In genomic region chr1:19610282-19610978, GRCh38 we compare ENCODE assay signal across 2 cellular contexts.
A peak's percentile ranks its signal among the peaks of the same experiment; 100 is the strongest.
TF ChIP-seq lines count a peak whose summit lies in the region.

No MANE protein-coding gene starts in this region.

TF ChIP-seq in IMR-90, 13 proteins besides CTCF, POLR2A, EP300 and RAD21:
- no peak for TF ChIP-seq MAFK (IDR thresholded peaks at IDR 0.05; ENCODE audit: low read depth, low read length)
- TF ChIP-seq SMC3 (IDR thresholded peaks at IDR 0.05; ENCODE audit: low read depth, low read length) = no peak
- no peak for TF ChIP-seq RFX5 (IDR thresholded peaks at IDR 0.05; ENCODE audit: low read depth, low read length)
- TF ChIP-seq MXI1 (IDR thresholded peaks at IDR 0.05; ENCODE audit: borderline replicate concordance, low read depth, low read length) = no peak
- TF ChIP-seq ELK1 (IDR thresholded peaks at IDR 0.05; ENCODE audit: borderline replicate concordance, low read depth, low read length) = no peak
- no peak for TF ChIP-seq USF2 (IDR thresholded peaks at IDR 0.05; ENCODE audit: low read depth, low read length)
- no peak for TF ChIP-seq RCOR1 (IDR thresholded peaks at IDR 0.05; ENCODE audit: insufficient replicate concordance, low read length)
- TF ChIP-seq NFE2L2 (IDR thresholded peaks at IDR 0.05; ENCODE audit: low read depth, low read length) = no peak

TF ChIP-seq in K562, 482 proteins besides CTCF, POLR2A, EP300 and RAD21:
- TF ChIP-seq POLR2G (IDR thresholded peaks at IDR 0.05; ENCODE audit: low read depth, low read length) (0 out of 2 replicates have a peak, but pooled peaks have one; percentile 35), MEIS2 (IDR thresholded peaks at IDR 0.05; ENCODE audit: partially characterized antibody) (peak; percentile 60), ZNF384 (IDR thresholded peaks at IDR 0.05; ENCODE audit: low read depth, low read length) (peak; percentile 79), PBX2 (CRISPR knock-in tag; IDR thresholded peaks at IDR 0.05; ENCODE audit: low read depth) (no peak), PBX2 (tag; conservative IDR thresholded peaks at IDR 0.05; ENCODE audit: low read depth) (0 out of 2 replicates have a peak, but pooled peaks have one; percentile 29), SOX6 (IDR thresholded peaks at IDR 0.05) (no peak)
TF ChIP-seq in K562: peak in this region for 4.
